In genomic region chr18:31578126-31578525, GRCh38 we compare ENCODE assay signal across 1 cellular context.
TF ChIP-seq lines count a peak whose summit lies in the region.

No MANE protein-coding gene starts in this region.

TF ChIP-seq in H1, 55 proteins besides CTCF, POLR2A, EP300 and RAD21:
- TF ChIP-seq ZNF274 (IDR thresholded peaks at IDR 0.05; ENCODE audit: borderline replicate concordance, extremely low read depth, low read length) (no peak), SUZ12 (IDR thresholded peaks at IDR 0.05; ENCODE audit: low read length) (no peak)
